In the genomic region with DNA sequence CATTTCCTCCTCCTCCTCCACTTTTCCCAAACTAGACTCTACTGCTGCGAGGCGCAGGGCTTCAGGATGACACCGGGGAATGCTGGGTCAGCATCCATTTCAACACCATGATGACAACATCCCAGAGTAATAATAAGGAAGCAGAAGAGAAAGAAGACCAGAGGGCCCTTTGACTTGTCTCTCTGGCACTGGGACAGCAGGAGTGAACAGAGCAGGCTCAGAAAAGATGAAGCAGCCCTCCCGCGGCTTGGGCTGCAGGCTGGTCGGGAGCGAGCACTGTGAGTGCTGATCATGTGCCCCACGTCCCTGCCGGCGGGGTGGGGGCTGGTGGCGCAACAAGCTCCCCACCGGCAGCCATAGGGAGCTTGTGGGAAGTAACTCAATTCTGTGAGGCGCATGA, we compare ENCODE assay signal across 8 cellular contexts. TPM values are rescaled to one million over a fixed set of nuclear protein-coding genes. Genes with fewer than 3 reads are reported as not detected.
A peak's percentile ranks its signal among the peaks of the same experiment; 100 is the strongest.
DNase-seq lines count a peak whose midpoint lies in the region; ATAC-seq and TF ChIP-seq lines count a peak whose summit lies in the region.

No MANE protein-coding gene starts in this region.

- H3K4me1 Mint-ChIP-seq in activated CD4-positive, alpha-beta T cell treated with anti-CD3 and anti-CD28 coated beads, Interleukin-2, amount 10 ng/mL, durations not matched to agents 24 days and 14 days, result peaks cover 56% of the 10 kb centered on the region
- H3K4me1 Mint-ChIP-seq in endothelial cell (ENCODE audit: unreplicated experiment), result peaks cover 55% of the 10 kb centered on the region
- H3K4me1 Mint-ChIP-seq in type B pancreatic cell (ENCODE audit: unreplicated experiment), result peaks cover 77% of the 10 kb centered on the region

- TF ChIP-seq CTCF in endothelial cell (IDR thresholded peaks at IDR 0.05; ENCODE audit: unreplicated experiment), result no peak
- TF ChIP-seq CTCF in type B pancreatic cell (conservative IDR thresholded peaks at IDR 0.05), result no peak

- H3K27me3 Mint-ChIP-seq in activated CD4-positive, alpha-beta T cell treated with anti-CD3 and anti-CD28 coated beads, Interleukin-2, amount 10 ng/mL, durations not matched to agents 24 days and 14 days, result no peaks in the 10 kb centered on the region
- H3K27me3 Mint-ChIP-seq in endothelial cell (ENCODE audit: unreplicated experiment) (peaks cover 7% of the 10 kb centered on the region), type B pancreatic cell (no peaks in the 10 kb centered on the region)

- H3K4me3 Mint-ChIP-seq in activated CD4-positive, alpha-beta T cell treated with anti-CD3 and anti-CD28 coated beads, Interleukin-2, amount 10 ng/mL, durations not matched to agents 24 days and 14 days, result no peak overlapping the region
- peak overlapping the region; percentile 18 for H3K4me3 Mint-ChIP-seq in endothelial cell (ENCODE audit: unreplicated experiment)
- peak overlapping the region; percentile 44 for H3K4me3 Mint-ChIP-seq in type B pancreatic cell

- peak overlapping the region; percentile 71 for H3K27ac Mint-ChIP-seq in activated CD4-positive, alpha-beta T cell treated with anti-CD3 and anti-CD28 coated beads, Interleukin-2, amount 10 ng/mL, durations not matched to agents 24 days and 14 days
- peak overlapping the region; percentile 84 for H3K27ac Mint-ChIP-seq in endothelial cell (ENCODE audit: unreplicated experiment)
- H3K27ac Mint-ChIP-seq in type B pancreatic cell, result peak overlapping the region; percentile 61

- ATAC-seq in HG03457 (IDR thresholded peaks at IDR 0.05; ENCODE audit: unreplicated experiment), result no peak
- no peak for ATAC-seq in GM21576 (IDR thresholded peaks at IDR 0.05; ENCODE audit: unreplicated experiment)

- peaks cover 29% of the 10 kb centered on the region for H3K36me3 Mint-ChIP-seq in activated CD4-positive, alpha-beta T cell treated with anti-CD3 and anti-CD28 coated beads, Interleukin-2, amount 10 ng/mL, durations not matched to agents 24 days and 14 days (ENCODE audit: low read depth)
- H3K36me3 Mint-ChIP-seq in endothelial cell (ENCODE audit: low read depth, unreplicated experiment) (peaks cover 19% of the 10 kb centered on the region), type B pancreatic cell (peaks cover 10% of the 10 kb centered on the region)

- intact Hi-C loops in activated CD4-positive, alpha-beta T cell treated with anti-CD3 and anti-CD28 coated beads, Interleukin-2, amount 10 ng/mL, durations not matched to agents 24 days and 14 days (cut with micrococcal nuclease), result no loop called here

- no peaks in the 10 kb centered on the region for H3K9me3 Mint-ChIP-seq in activated CD4-positive, alpha-beta T cell treated with anti-CD3 and anti-CD28 coated beads, Interleukin-2, amount 10 ng/mL, durations not matched to agents 24 days and 14 days
- no peaks in the 10 kb centered on the region for H3K9me3 Mint-ChIP-seq in endothelial cell (ENCODE audit: unreplicated experiment)
- no peaks in the 10 kb centered on the region for H3K9me3 Mint-ChIP-seq in type B pancreatic cell

- no peak for DNase-seq in activated CD4-positive, alpha-beta T cell treated with anti-CD3 and anti-CD28 coated beads, Interleukin-2, amount 10 ng/mL, durations not matched to agents 24 days and 14 days
- no peak for DNase-seq in activated CD4-positive, alpha-beta T cell treated with anti-CD3 and anti-CD28 coated beads for 1 hour
- DNase-seq in endothelial cell (ENCODE audit: low spot score) (no peak), midbrain (lab: John Stamatoyannopoulos, UW) (peak; percentile 84), type B pancreatic cell (ENCODE audit: extremely low spot score, unreplicated experiment) (no peak), DMS 273 (lab: John Stamatoyannopoulos, UW; ENCODE audit: unreplicated experiment) (no peak)

RNA-seq across cellular contexts. Expression of gene RANBP3, which starts 30.5 kb away (rescaled TPM):
- 105 and 114 TPM in 2 replicates for total RNA-seq in activated CD4-positive, alpha-beta T cell treated with anti-CD3 and anti-CD28 coated beads, Interleukin-2, amount 10 ng/mL, durations not matched to agents 24 days and 14 days
- total RNA-seq in endothelial cell (ENCODE audit: unreplicated experiment), result 69.5 TPM
- 75.5 and 92.4 TPM in 2 replicates for total RNA-seq in type B pancreatic cell (ENCODE audit: low replicate concordance)

RNA-seq across cellular contexts. Expression of gene CAPS, which starts 33.4 kb away (rescaled TPM):
- total RNA-seq in activated CD4-positive, alpha-beta T cell treated with anti-CD3 and anti-CD28 coated beads, Interleukin-2, amount 10 ng/mL, durations not matched to agents 24 days and 14 days, result 4.0 and 4.1 TPM in 2 replicates
- total RNA-seq in endothelial cell (ENCODE audit: unreplicated experiment) (9.3 TPM), type B pancreatic cell (ENCODE audit: low replicate concordance) (13.9 and 14.1 TPM in 2 replicates)

RNA-seq across cellular contexts. Expression of gene VMAC, which starts 42.8 kb away (rescaled TPM):
- 2.7 and 3.2 TPM in 2 replicates for total RNA-seq in activated CD4-positive, alpha-beta T cell treated with anti-CD3 and anti-CD28 coated beads, Interleukin-2, amount 10 ng/mL, durations not matched to agents 24 days and 14 days
- total RNA-seq in endothelial cell (ENCODE audit: unreplicated experiment) (8.9 TPM), type B pancreatic cell (ENCODE audit: low replicate concordance) (7.1 and 7.4 TPM in 2 replicates)

RNA-seq across cellular contexts. Expression of gene NDUFA11, which starts 43.8 kb away (rescaled TPM):
- total RNA-seq in activated CD4-positive, alpha-beta T cell treated with anti-CD3 and anti-CD28 coated beads, Interleukin-2, amount 10 ng/mL, durations not matched to agents 24 days and 14 days, result 237 and 251 TPM in 2 replicates
- total RNA-seq in endothelial cell (ENCODE audit: unreplicated experiment) (211 TPM), type B pancreatic cell (ENCODE audit: low replicate concordance) (253 and 265 TPM in 2 replicates)
